9 cellular contexts compared by ENCODE assay signal in genomic region chr17:40560592-40561293, GRCh38. TPM values are rescaled to one million over a fixed set of nuclear protein-coding genes. Genes with fewer than 3 reads are reported as not detected.
A peak's percentile ranks its signal among the peaks of the same experiment; 100 is the strongest.
DNase-seq lines count a peak whose midpoint lies in the region; ATAC-seq and TF ChIP-seq lines count a peak whose summit lies in the region.
"Had no signal": no experiment of that assay in that cellular context is flagged by ENCODE, and none has a peak within 500 bp of the region (broad histone marks: within the 10 kb centered on the region; RNA-seq: fewer than 3 reads in every experiment).

No MANE protein-coding gene starts in this region.

- no peak overlapping the region; the same call in 1 of the 2 replicates for H3K27ac ChIP-seq in C4-2B
- peak overlapping the region; percentile 37 for H3K27ac ChIP-seq in epithelial cell of prostate

- ATAC-seq in GM19467 (IDR thresholded peaks at IDR 0.05; ENCODE audit: unreplicated experiment): peak; percentile 43

- H3K9me3 ChIP-seq in skeletal muscle satellite cell (replicated peaks; ENCODE audit: low read length): no peaks in the 10 kb centered on the region

- H3K27me3 ChIP-seq in skeletal muscle satellite cell (ENCODE audit: control insufficient read depth, insufficient read depth, low read length): peaks cover 11% of the 10 kb centered on the region

- DNase-seq in activated CD4-positive, alpha-beta T cell treated with anti-CD3 and anti-CD28 coated beads for 48 hours: peak; percentile 88
- DNase-seq in epithelial cell of prostate (ENCODE audit: low read depth, low spot score) (no peak), C1 segment of cervical spinal cord (lab: John Stamatoyannopoulos, UW) (no peak), HCEC 1CT (no peak)

- peaks cover 31% of the 10 kb centered on the region for H3K4me1 ChIP-seq in skeletal muscle satellite cell (ENCODE audit: control insufficient read depth, insufficient read depth, low read length)

- TF ChIP-seq EP300 in Ishikawa (IDR thresholded peaks at IDR 0.05; ENCODE audit: borderline replicate concordance): no peak

- H3K4me2 ChIP-seq in skeletal muscle satellite cell (ENCODE audit: low read length): peak overlapping the region; percentile 63

- H3K9ac ChIP-seq in skeletal muscle satellite cell (ENCODE audit: low read depth, low read length): peak overlapping the region; percentile 55

- peaks cover 6% of the 10 kb centered on the region for H3K36me3 ChIP-seq in skeletal muscle satellite cell (ENCODE audit: insufficient read depth, low read length)

- peak overlapping the region; percentile 25 for H3K4me3 ChIP-seq in skeletal muscle satellite cell (ENCODE audit: low read length)

- TF ChIP-seq RAD21 in Ishikawa (IDR thresholded peaks at IDR 0.05; ENCODE audit: low read depth): no peak

- TF ChIP-seq CTCF in C4-2B (conservative IDR thresholded peaks at IDR 0.05): peak; percentile 18

TF ChIP-seq in Ishikawa, 13 proteins besides CTCF, POLR2A, EP300 and RAD21:
- no peak for TF ChIP-seq FOXM1 (IDR thresholded peaks at IDR 0.05; ENCODE audit: borderline replicate concordance, low read depth)
- TF ChIP-seq ZBTB7A (IDR thresholded peaks at IDR 0.05; ENCODE audit: low read depth): peak; percentile 60; the same call in 1 of the 2 replicates

RNA-seq across cellular contexts. Expression of gene CCR7, which starts 4.5 kb away (rescaled TPM):
- 0.25 and 0.66 TPM in 2 replicates for total RNA-seq in skeletal muscle satellite cell (2012; rRNA removed)
- total RNA-seq: lung microvascular endothelial cell had no signal

RNA-seq across cellular contexts. Expression of gene TNS4, which starts 59.3 kb away (rescaled TPM):
- under 0.01 and 0.22 TPM in 2 replicates for total RNA-seq in skeletal muscle satellite cell (2012; rRNA removed)
- total RNA-seq: lung microvascular endothelial cell had no signal
